23 cellular contexts compared by ENCODE assay signal in genomic region chr1:89942014-89942413, GRCh38. TPM values are rescaled to one million over a fixed set of nuclear protein-coding genes. Genes with fewer than 3 reads are reported as not detected.
DNase-seq lines count a peak whose midpoint lies in the region; ATAC-seq and TF ChIP-seq lines count a peak whose summit lies in the region.
"Had no signal": no experiment of that assay in that cellular context is flagged by ENCODE, and none has a peak within 500 bp of the region (broad histone marks: within the 10 kb centered on the region; RNA-seq: fewer than 3 reads in every experiment).

No MANE protein-coding gene starts in this region.

- ATAC-seq in IMR-90 (ENCODE audit: low read depth): no peak
- ATAC-seq: HCT116 had no signal

- peak overlapping the region; percentile 61; the same call in 1 of the 2 replicates for H3K18ac ChIP-seq in IMR-90 (ENCODE audit: low read depth, low read length)

- H3K9me3 Mint-ChIP-seq in Calu3 (ENCODE audit: low read depth, unreplicated experiment): no peaks in the 10 kb centered on the region
- H3K9me3 Mint-ChIP-seq: CD8-positive, alpha-beta memory T cell; IgD-negative memory B cell had no signal

- H2BK120ac ChIP-seq in IMR-90 (ENCODE audit: low read depth, low read length): no peak overlapping the region

- no peaks in the 10 kb centered on the region for H3K27me3 Mint-ChIP-seq in Calu3 (ENCODE audit: unreplicated experiment)
- H3K27me3 Mint-ChIP-seq: IgD-negative memory B cell had no signal

- H3K9me2 ChIP-seq in PC-9 (ENCODE audit: insufficient read depth): no peaks in the 10 kb centered on the region

- H3K79me1 ChIP-seq in IMR-90 (ENCODE audit: low read depth in 1 of 2, low read length in 2 of 2): 0 out of 4 replicates have a peak, but pooled peaks cover 0 to 5% of the 10 kb centered on the region in 2 experiments

- BruUV-seq in IMR-90 (replicated peaks; lab: Mats Ljungman, UMichigan) (no TSS peak), PC-9 (replicated peaks; lab: Mats Ljungman, UMichigan) (no TSS peak), Calu3 (replicated peaks; lab: Mats Ljungman, UMichigan) (no TSS peak)

- H3K4me1 Mint-ChIP-seq in Calu3 (ENCODE audit: low read depth, unreplicated experiment): peaks cover 8% of the 10 kb centered on the region

- POLR2A ChIA-PET in IMR-90 (lab: Charles Lee; ENCODE audit: unreplicated experiment) (no interaction called here), PC-9 (lab: Charles Lee; ENCODE audit: unreplicated experiment) (no interaction called here)

- H4K8ac ChIP-seq in IMR-90 (ENCODE audit: low read depth in 2 of 2, low read length in 2 of 2): peak overlapping the region in 1 of 2 experiments; percentile 46; a peak in 1 of 4 replicates

- H3K9ac ChIP-seq in IMR-90 (ENCODE audit: low read depth, low read length): no peak overlapping the region
- H3K9ac ChIP-seq in fibroblast of lung (ENCODE audit: insufficient read depth, low read length): no peak overlapping the region

- no peak overlapping the region for H2BK5ac ChIP-seq in IMR-90 (ENCODE audit: low read depth, low read length, poor library complexity, severe bottlenecking)

- WGBS in IMR-90 (ENCODE audit: extremely low coverage in 2 of 2, insufficient read length in 1 of 2), 2 experiments: no CpG with 5 or more reads among the region's 2 CpGs

- CTCF ChIA-PET in IMR-90 (lab: Yijun Ruan, JAX): no interaction called here
- CTCF ChIA-PET in PC-9 (lab: Charles Lee): no interaction called here
- CTCF ChIA-PET in Calu3 (lab: Charles Lee): no interaction called here

- H3F3A ChIP-seq in PC-9 (ENCODE audit: insufficient read depth, low read depth): peaks cover 71% of the 10 kb centered on the region

- H3K4me3 ChIP-seq in IMR-90 (ENCODE audit: insufficient read depth, low read depth, low read length) (no peak overlapping the region), PC-9 (no peak overlapping the region), fibroblast of lung (replicated peaks in 1 of 4; ENCODE audit: control extremely low read depth in 1 of 4, insufficient read depth in 1 of 4, low read depth in 3 of 4, low read length in 4 of 4) (no peak overlapping the region)
- H3K4me3 ChIP-seq: Peyer's patch, SJSA1 had no signal

- 0 out of 3 replicates have a peak overlapping the region, but pooled peaks have one; percentile 70 for H2BK15ac ChIP-seq in IMR-90 (ENCODE audit: low read depth, low read length)

- peak overlapping the region; percentile 19; the same call in 1 of the 2 replicates for H4K5ac ChIP-seq in IMR-90 (ENCODE audit: low read depth, low read length)

- H3K23ac ChIP-seq in IMR-90 (ENCODE audit: low read depth, low read length): no peak overlapping the region

- no peak overlapping the region for H3K4me3 Mint-ChIP-seq in Calu3 (ENCODE audit: low read depth, unreplicated experiment)
- H3K4me3 Mint-ChIP-seq: CD8-positive, alpha-beta memory T cell; IgD-negative memory B cell had no signal

- peak overlapping the region; percentile 37; the same call in 1 of the 2 replicates for H2BK20ac ChIP-seq in IMR-90 (ENCODE audit: low read depth, low read length)

- H3K4ac ChIP-seq in IMR-90 (ENCODE audit: low read depth, low read length): peak overlapping the region; percentile 15; the same call in 1 of the 2 replicates

- TF ChIP-seq RAD21 in IMR-90 (IDR thresholded peaks at IDR 0.05; ENCODE audit: low read length): no peak

- H3K4me2 ChIP-seq in IMR-90 (ENCODE audit: low read depth, low read length) (no peak overlapping the region), PC-9 (no peak overlapping the region), fibroblast of lung (ENCODE audit: extremely low read depth, insufficient read depth, low read length) (no peak overlapping the region)

- H4K91ac ChIP-seq in IMR-90 (ENCODE audit: insufficient read depth, low read depth, low read length): 0 out of 2 replicates have a peak overlapping the region, but pooled peaks have one; percentile 21

- no peaks in the 10 kb centered on the region for H3K36me3 ChIP-seq in IMR-90 (ENCODE audit: control insufficient read depth, insufficient read depth, low read length)
- peaks cover 6% of the 10 kb centered on the region for H3K36me3 ChIP-seq in PC-9 (ENCODE audit: low read depth)
- H3K36me3 ChIP-seq in fibroblast of lung (ENCODE audit: control insufficient read depth, insufficient read depth, low read length): no peaks in the 10 kb centered on the region
- H3K36me3 ChIP-seq: Peyer's patch, SJSA1 had no signal

- no peak overlapping the region for H3K14ac ChIP-seq in IMR-90 (replicated peaks; ENCODE audit: low read depth, low read length)

- dilution Hi-C loops in IMR-90 (cut with HindIII; ENCODE audit: low sequenced_read_pairs, unreplicated experiment): no loop called here

- intact Hi-C loops in IMR-90 (cut with micrococcal nuclease) (no loop called here), PC-9 (cut with micrococcal nuclease; ENCODE audit: unreplicated experiment) (no loop called here), Calu3 (cut with micrococcal nuclease; ENCODE audit: unreplicated experiment) (no loop called here)

- no peak for DNase-seq in IMR-90
- DNase-seq in PC-9: no peak
- DNase-seq in fibroblast of lung (ENCODE audit: low read depth in 2 of 2): no peak
- DNase-seq in AG20443 (ENCODE audit: low spot score): no peak
- DNase-seq in activated T-cell treated with anti-CD3 and anti-CD28 coated beads for 4 hours: no peak
- no peak for DNase-seq in Calu3
- DNase-seq: ACHN; C1 segment of cervical spinal cord; CD8-positive, alpha-beta memory T cell; DMS53; GDM1; NCI-H1092 treated with DMSO at 0.1 percent for 48 hours; NCI-H1436 treated with DMSO at 0.1 percent for 48 hours; NCI-H1930; NCI-H226; NCI-H510A treated with DMSO at 0.1 percent for 48 hours; NCI-H774; NK-92 treated with Interleukin-12 subunit alpha and Interleukin-12 subunit beta, amount 100 ng/mL, for 24 hours; Peyer's patch had no signal

- H3K9me3 ChIP-seq in IMR-90 (ENCODE audit: control insufficient read depth, insufficient read depth, low read length): peaks cover 2% of the 10 kb centered on the region
- H3K9me3 ChIP-seq in PC-9 (ENCODE audit: insufficient read depth, low read depth): no peaks in the 10 kb centered on the region; the same call in 1 of the 2 replicates
- no peaks in the 10 kb centered on the region for H3K9me3 ChIP-seq in fibroblast of lung (ENCODE audit: control insufficient read depth, insufficient read depth, low read depth, low read length)
- H3K9me3 ChIP-seq: Peyer's patch, SJSA1 had no signal

- in situ Hi-C loops in IMR-90 (cut with MboI; ENCODE audit: low sequenced_read_pairs): no loop called here

- no peak overlapping the region for H3K27ac Mint-ChIP-seq in Calu3 (ENCODE audit: unreplicated experiment)
- H3K27ac Mint-ChIP-seq: IgD-negative memory B cell had no signal

- peaks cover 5% of the 10 kb centered on the region for H3K36me3 Mint-ChIP-seq in Calu3 (ENCODE audit: insufficient read depth, unreplicated experiment)
- H3K36me3 Mint-ChIP-seq: IgD-negative memory B cell had no signal

- no peak overlapping the region for H3K56ac ChIP-seq in IMR-90 (ENCODE audit: extremely low read depth, insufficient read depth, low read length)

- peaks cover 24% of the 10 kb centered on the region for H3K4me1 ChIP-seq in IMR-90 (ENCODE audit: control insufficient read depth, insufficient read depth, low read length)
- peaks cover 61% of the 10 kb centered on the region for H3K4me1 ChIP-seq in PC-9 (replicated peaks; ENCODE audit: insufficient read depth)
- peaks cover 21% of the 10 kb centered on the region for H3K4me1 ChIP-seq in fibroblast of lung (ENCODE audit: control insufficient read depth, extremely low read depth, insufficient read depth, low read length)
- H3K4me1 ChIP-seq: Peyer's patch had no signal

- no peak overlapping the region for H2AK9ac ChIP-seq in IMR-90 (replicated peaks; ENCODE audit: low read depth, low read length, poor library complexity)

- TF ChIP-seq CTCF in IMR-90 (conservative IDR thresholded peaks at IDR 0.05; ENCODE audit: low read depth, low read length): no peak
- no peak for TF ChIP-seq CTCF in PC-9 (conservative IDR thresholded peaks at IDR 0.05)
- TF ChIP-seq CTCF in fibroblast of lung (conservative IDR thresholded peaks at IDR 0.05 in 1 of 2, IDR thresholded peaks at IDR 0.05 in 1 of 2; ENCODE audit: low read depth in 1 of 2, low read length in 2 of 2): no peak
- TF ChIP-seq CTCF in Calu3 (IDR thresholded peaks at IDR 0.05; ENCODE audit: unreplicated experiment): no peak

- no peaks in the 10 kb centered on the region for H3K27me3 ChIP-seq in IMR-90 (ENCODE audit: control insufficient read depth, insufficient read depth, low read length)
- no peaks in the 10 kb centered on the region for H3K27me3 ChIP-seq in PC-9 (ENCODE audit: insufficient read depth, low read depth)
- H3K27me3 ChIP-seq in fibroblast of lung (ENCODE audit: control insufficient read depth, insufficient read depth, low read length): no peaks in the 10 kb centered on the region
- H3K27me3 ChIP-seq: Peyer's patch, SJSA1 had no signal

- H3K79me2 ChIP-seq in PC-9 (ENCODE audit: low read depth): no peaks in the 10 kb centered on the region
- H3K79me2 ChIP-seq in fibroblast of lung (ENCODE audit: control insufficient read depth, insufficient read depth, low read length): no peaks in the 10 kb centered on the region

- no peak for TF ChIP-seq POLR2A in IMR-90 (IDR thresholded peaks at IDR 0.05; ENCODE audit: low read depth, low read length)

- H3K9me1 ChIP-seq in IMR-90 (ENCODE audit: insufficient read depth, low read length): peaks cover 23% of the 10 kb centered on the region

- no peak overlapping the region for H2AFZ ChIP-seq in IMR-90 (replicated peaks; ENCODE audit: low read length, poor library complexity)
- no peak overlapping the region for H2AFZ ChIP-seq in PC-9
- H2AFZ ChIP-seq in fibroblast of lung (ENCODE audit: low read length): no peak overlapping the region

- H3K27ac ChIP-seq in IMR-90 (ENCODE audit: insufficient read depth, low read length): no peak overlapping the region
- peak overlapping the region; percentile 57 for H3K27ac ChIP-seq in PC-9
- peak overlapping the region; percentile 64 for H3K27ac ChIP-seq in fibroblast of lung (ENCODE audit: insufficient read depth, low read length)
- H3K27ac ChIP-seq in temporal lobe (ENCODE audit: low read depth, low read length): peak overlapping the region; percentile 36
- H3K27ac ChIP-seq: Peyer's patch, SJSA1 had no signal

- H2AK5ac ChIP-seq in IMR-90 (ENCODE audit: low read depth, low read length): peak overlapping the region; percentile 40; the same call in 1 of the 2 replicates

- H4K20me1 ChIP-seq in IMR-90 (ENCODE audit: insufficient read depth, low read length) (no peaks in the 10 kb centered on the region), PC-9 (ENCODE audit: insufficient read depth) (no peaks in the 10 kb centered on the region), fibroblast of lung (ENCODE audit: control insufficient read depth, extremely low read depth, insufficient read depth, low read length) (no peaks in the 10 kb centered on the region)

RNA-seq across cellular contexts. Expression of gene ZNF326, which starts 52.9 kb away (rescaled TPM):
- total RNA-seq in IMR-90 (2012; rRNA removed): 4.5 and 10.0 TPM in 2 replicates
- polyA plus RNA-seq in IMR-90 (2012; rRNA removed): 13.1 and 17.0 TPM in 2 replicates
- polyA plus RNA-seq in IMR-90 (2012; cell fraction: cytosol; rRNA removed): 3.3 and 3.7 TPM in 2 replicates
- polyA plus RNA-seq in IMR-90 (2012; cell fraction: nucleus; rRNA removed; ENCODE audit: low replicate concordance): 8.9 and 23.9 TPM in 2 replicates
- total RNA-seq in PC-9 (2021): 23.2 and 26.2 TPM in 2 replicates
- 7.2 and 8.1 TPM in 2 replicates for total RNA-seq in fibroblast of lung
- 10.8 and 14.1 TPM in 2 replicates for polyA plus RNA-seq in fibroblast of lung
- polyA plus RNA-seq in fibroblast of lung (2012): 15.5 and 20.3 TPM in 2 replicates
- 2.9 and 4.1 TPM in 2 replicates for polyA minus RNA-seq in fibroblast of lung (ENCODE audit: low replicate concordance)
- 25.3 TPM for total RNA-seq in temporal lobe
- total RNA-seq in Calu3 (2022): 32.4 and 33.4 TPM in 2 replicates
